21 cellular contexts compared by ENCODE assay signal in genomic region chr5:104859437-104859836, GRCh38.
"Had no signal": no experiment of that assay in that cellular context is flagged by ENCODE, and none has a peak within 500 bp of the region (broad histone marks: within the 10 kb centered on the region; RNA-seq: fewer than 3 reads in every experiment).

No MANE protein-coding gene starts in this region.

- H3K9me3 ChIP-seq: breast epithelium, psoas muscle, thoracic aorta had no signal

- H3K27me3 ChIP-seq: breast epithelium had no signal

- H3K27ac Mint-ChIP-seq: activated B cell treated with CpG ODN at 0.5 μM for 24 hours; activated CD4-positive, alpha-beta T cell treated with anti-CD3 and anti-CD28 coated beads, Interleukin-2, amount 10 ng/mL, durations not matched to agents 7 days and 5 days; activated naive CD4-positive, alpha-beta T cell treated with anti-CD3 and anti-CD28 coated beads, Interleukin-2, amount 50 U/mL, for 24 hours; activated T-helper 2 cell treated with anti-CD3 and anti-CD28 coated beads, Interferon-gamma antibody, Interleukin-2, Interleukin-4, amounts not matched to agents 10 μg/mL and 5 μg/mL and 100 μg/mL, durations not matched to agents 14 hours and 24 hours and 36 hours; endodermal cell; memory B cell; nephron; stimulated activated naive CD8-positive, alpha-beta T cell treated with anti-CD3 and anti-CD28 coated beads, Interleukin-15, Interleukin-2, amounts not matched to agents 100 ng/mL and 50 ng/mL, for 24 hours; T-helper 17 cell had no signal

- H3K27me3 Mint-ChIP-seq: activated B cell treated with CpG ODN at 0.5 μM for 24 hours; activated CD4-positive, alpha-beta T cell treated with anti-CD3 and anti-CD28 coated beads, Interleukin-2, amount 10 ng/mL, durations not matched to agents 7 days and 5 days; activated naive CD4-positive, alpha-beta T cell treated with anti-CD3 and anti-CD28 coated beads, Interleukin-2, amount 50 U/mL, for 24 hours; memory B cell; stimulated activated naive CD8-positive, alpha-beta T cell treated with anti-CD3 and anti-CD28 coated beads, Interleukin-15, Interleukin-2, amounts not matched to agents 100 ng/mL and 50 ng/mL, for 24 hours; T-helper 17 cell had no signal

- H3K4me1 ChIP-seq: breast epithelium, psoas muscle had no signal

- H3K4me3 Mint-ChIP-seq: activated B cell treated with CpG ODN at 0.5 μM for 24 hours; activated CD4-positive, alpha-beta T cell treated with anti-CD3 and anti-CD28 coated beads, Interleukin-2, amount 10 ng/mL, durations not matched to agents 7 days and 5 days; activated naive CD4-positive, alpha-beta T cell treated with anti-CD3 and anti-CD28 coated beads, Interleukin-2, amount 50 U/mL, for 24 hours; endodermal cell; memory B cell; nephron; stimulated activated naive CD8-positive, alpha-beta T cell treated with anti-CD3 and anti-CD28 coated beads, Interleukin-15, Interleukin-2, amounts not matched to agents 100 ng/mL and 50 ng/mL, for 24 hours; T-helper 17 cell had no signal

- H3K4me1 Mint-ChIP-seq: activated B cell treated with CpG ODN at 0.5 μM for 24 hours; activated CD4-positive, alpha-beta T cell treated with anti-CD3 and anti-CD28 coated beads, Interleukin-2, amount 10 ng/mL, durations not matched to agents 7 days and 5 days; activated naive CD4-positive, alpha-beta T cell treated with anti-CD3 and anti-CD28 coated beads, Interleukin-2, amount 50 U/mL, for 24 hours; memory B cell; nephron; T-helper 17 cell had no signal

- H3K36me3 Mint-ChIP-seq: activated naive CD4-positive, alpha-beta T cell treated with anti-CD3 and anti-CD28 coated beads, Interleukin-2, amount 50 U/mL, for 24 hours; memory B cell had no signal

- ATAC-seq: esophagus mucosa, left lobe of liver, psoas muscle, T-helper 17 cell had no signal

- H3K36me3 ChIP-seq: breast epithelium, thoracic aorta had no signal

- H3K27ac ChIP-seq: breast epithelium, psoas muscle, thoracic aorta had no signal

- H3K4me3 ChIP-seq: breast epithelium, psoas muscle, thoracic aorta had no signal

- FAIRE-seq: islet of Langerhans, TTC549 had no signal

- DNase-seq: activated B cell treated with CpG ODN at 0.5 μM for 24 hours; activated CD4-positive, alpha-beta T cell treated with anti-CD3 and anti-CD28 coated beads, Interleukin-2, amount 10 ng/mL, durations not matched to agents 7 days and 5 days; activated T-cell treated with anti-CD3 and anti-CD28 coated beads for 4 hours; endodermal cell; foreskin melanocyte; head of caudate nucleus; psoas muscle; stimulated activated CD4-positive, alpha-beta T cell treated with anti-CD3 and anti-CD28 coated beads, Interleukin-4, amount 100 ng/mL, for 1 hour; stimulated activated CD8-positive, alpha-beta memory T cell treated with anti-CD3 and anti-CD28 coated beads, Interleukin-4, amount 100 ng/mL, for 48 hours; T-helper 17 cell had no signal

- H3K9me3 Mint-ChIP-seq: activated naive CD4-positive, alpha-beta T cell treated with anti-CD3 and anti-CD28 coated beads, Interleukin-2, amount 50 U/mL, for 24 hours; nephron had no signal
